In the genomic region with DNA sequence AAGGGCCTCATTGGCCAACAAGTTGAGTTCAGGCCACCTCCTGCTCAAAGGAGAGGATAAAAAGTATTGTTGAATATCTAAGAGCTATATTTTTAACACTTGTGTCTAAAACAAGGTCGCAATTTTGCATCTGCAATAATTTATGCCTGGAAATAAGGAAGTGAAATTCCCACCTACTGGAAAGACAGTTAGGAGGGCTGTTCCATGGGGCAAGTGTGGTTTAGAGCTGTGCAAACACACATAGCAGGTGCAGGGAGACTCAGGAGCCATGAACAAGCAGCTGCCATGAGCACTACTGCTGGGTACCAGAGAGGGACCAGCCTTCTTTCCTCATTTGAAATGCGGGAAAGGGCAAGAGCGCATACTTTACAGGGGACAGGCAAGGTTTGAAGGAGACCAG, we compare ENCODE assay signal across 16 cellular contexts. TPM values are rescaled to one million over a fixed set of nuclear protein-coding genes. Genes with fewer than 3 reads are reported as not detected.
DNase-seq lines count a peak whose midpoint lies in the region; ATAC-seq and TF ChIP-seq lines count a peak whose summit lies in the region.
"Had no signal": no experiment of that assay in that cellular context is flagged by ENCODE, and none has a peak within 500 bp of the region (broad histone marks: within the 10 kb centered on the region; RNA-seq: fewer than 3 reads in every experiment).

No MANE protein-coding gene starts in this region.

- no peaks in the 10 kb centered on the region for H4K20me1 ChIP-seq in BLaER1 treated with 17β-estradiol and CSF1 and Interleukin-3, amounts not matched to agents 10 nM and 100 nM
- H4K20me1 ChIP-seq in DND-41 (ENCODE audit: insufficient read depth, low read length) (no peaks in the 10 kb centered on the region), neural progenitor cell (ENCODE audit: low read depth) (no peaks in the 10 kb centered on the region)

- peak overlapping the region in 8 of 11 experiments; percentile 68 to 83 (median 80); a peak in 16 of 22 replicates for H3K27ac ChIP-seq in BLaER1 treated with 17β-estradiol and CSF1 and Interleukin-3, amounts not matched to agents 10 nM and 100 nM
- H3K27ac ChIP-seq in DND-41 (ENCODE audit: low read length) (peak overlapping the region; percentile 92), Peyer's patch (peak overlapping the region; percentile 14 to 81 (median 42)), neural progenitor cell (no peak overlapping the region)
- H3K27ac ChIP-seq: adrenal gland had no signal

- no peaks in the 10 kb centered on the region for H3F3A ChIP-seq in neural progenitor cell (ENCODE audit: low read depth)

- DNase-seq in DND-41 (no peak), Peyer's patch (no peak), neural progenitor cell (ENCODE audit: low spot score) (no peak)
- DNase-seq in effector memory CD8-positive, alpha-beta T cell = no peak
- DNase-seq: activated CD8-positive, alpha-beta memory T cell treated with anti-CD3 and anti-CD28 coated beads for 24 hours; adrenal gland; HCEC 1CT; heart left ventricle; kidney glomerular epithelial cell; NCI-H2171 treated with DMSO at 0.1 percent for 48 hours; T1000 had no signal

- no peak for ATAC-seq in DND-41 (ENCODE audit: insufficient read depth, low read depth)
- no peak for ATAC-seq in effector memory CD8-positive, alpha-beta T cell (replicated peaks)
- no peak for ATAC-seq in HG02852 (IDR thresholded peaks at IDR 0.05; ENCODE audit: unreplicated experiment)
- ATAC-seq in HG03571 (IDR thresholded peaks at IDR 0.05; ENCODE audit: unreplicated experiment) = no peak
- ATAC-seq: heart left ventricle had no signal

- peak overlapping the region; percentile 44 to 89 for H3K4me3 Mint-ChIP-seq in effector memory CD8-positive, alpha-beta T cell
- H3K4me3 Mint-ChIP-seq in neural progenitor cell = no peak overlapping the region
- H3K4me3 Mint-ChIP-seq: CD14-positive monocyte had no signal

- TF ChIP-seq CTCF in DND-41 (IDR thresholded peaks at IDR 0.05; ENCODE audit: borderline replicate concordance, extremely low read depth, low read length, poor library complexity, severe bottlenecking) = no peak
- TF ChIP-seq CTCF in Peyer's patch (IDR thresholded peaks at IDR 0.05) = no peak
- no peak for TF ChIP-seq CTCF in neural progenitor cell (IDR thresholded peaks at IDR 0.05)

- peaks cover 78 to 100% (median 96%) of the 10 kb centered on the region in 10 experiments for H3K4me1 ChIP-seq in BLaER1 treated with 17β-estradiol and CSF1 and Interleukin-3, amounts not matched to agents 10 nM and 100 nM
- H3K4me1 ChIP-seq in DND-41 (ENCODE audit: insufficient read depth, low read length) (peaks cover 79% of the 10 kb centered on the region), Peyer's patch (peaks cover 0 to 39% (median 19%) of the 10 kb centered on the region in 4 donors), neural progenitor cell (no peaks in the 10 kb centered on the region)
- H3K4me1 ChIP-seq: adrenal gland had no signal

- peaks cover 67 to 75% of the 10 kb centered on the region in 2 donors for H3K4me1 Mint-ChIP-seq in effector memory CD8-positive, alpha-beta T cell (ENCODE audit: low read depth in 2 of 2)
- H3K4me1 Mint-ChIP-seq in neural progenitor cell = no peaks in the 10 kb centered on the region

- no peaks in the 10 kb centered on the region for H3K27me3 Mint-ChIP-seq in effector memory CD8-positive, alpha-beta T cell
- peaks cover 5% of the 10 kb centered on the region for H3K27me3 Mint-ChIP-seq in neural progenitor cell (ENCODE audit: insufficient read depth, low read depth)

- H3K4me3 ChIP-seq in BLaER1 treated with 17β-estradiol and CSF1 and Interleukin-3, amounts not matched to agents 10 nM and 100 nM = no peak overlapping the region; a peak in 1 of 20 replicates
- H3K4me3 ChIP-seq in DND-41 (ENCODE audit: low read depth in 1 of 2, low read length in 2 of 2) (no peak overlapping the region; a peak in 1 of 4 replicates), Peyer's patch (no peak overlapping the region), neural progenitor cell (no peak overlapping the region)
- H3K4me3 ChIP-seq: adrenal gland, heart left ventricle had no signal

- H3K36me3 Mint-ChIP-seq in effector memory CD8-positive, alpha-beta T cell (ENCODE audit: insufficient read depth) = peaks cover 11% of the 10 kb centered on the region
- H3K36me3 Mint-ChIP-seq in neural progenitor cell = no peaks in the 10 kb centered on the region

- H2AFZ ChIP-seq in DND-41 (ENCODE audit: low read depth, low read length) = peak overlapping the region; percentile 56
- no peak overlapping the region for H2AFZ ChIP-seq in neural progenitor cell (replicated peaks)

- H3K4me2 ChIP-seq in BLaER1 treated with 17β-estradiol and CSF1 and Interleukin-3, amounts not matched to agents 10 nM and 100 nM = peak overlapping the region; percentile 79 to 99 (median 96)
- H3K4me2 ChIP-seq in DND-41 (ENCODE audit: insufficient read depth, low read length) (peak overlapping the region; percentile 66), neural progenitor cell (no peak overlapping the region)

- no peaks in the 10 kb centered on the region for H3K9me3 Mint-ChIP-seq in effector memory CD8-positive, alpha-beta T cell
- H3K9me3 Mint-ChIP-seq in neural progenitor cell = no peaks in the 10 kb centered on the region
- H3K9me3 Mint-ChIP-seq: CD14-positive monocyte had no signal

- peak overlapping the region; percentile 57 to 78 for H3K27ac Mint-ChIP-seq in effector memory CD8-positive, alpha-beta T cell
- H3K27ac Mint-ChIP-seq in neural progenitor cell = no peak overlapping the region

- TF ChIP-seq POLR2A in Peyer's patch (IDR thresholded peaks at IDR 0.05) = no peak

- H3K79me2 ChIP-seq in DND-41 (ENCODE audit: insufficient read depth, low read length) (no peaks in the 10 kb centered on the region), neural progenitor cell (ENCODE audit: low read depth) (no peaks in the 10 kb centered on the region)

- peak overlapping the region in 3 of 11 experiments; percentile 59 to 73 (median 67); a peak in 4 of 22 replicates for H3K9ac ChIP-seq in BLaER1 treated with 17β-estradiol and CSF1 and Interleukin-3, amounts not matched to agents 10 nM and 100 nM
- H3K9ac ChIP-seq in DND-41 (ENCODE audit: low read depth, low read length) = peak overlapping the region; percentile 60
- H3K9ac ChIP-seq in neural progenitor cell = no peak overlapping the region

- no peaks in the 10 kb centered on the region for H3K27me3 ChIP-seq in BLaER1 treated with 17β-estradiol and CSF1 and Interleukin-3, amounts not matched to agents 10 nM and 100 nM
- no peaks in the 10 kb centered on the region for H3K27me3 ChIP-seq in DND-41 (ENCODE audit: insufficient read depth, low read length, poor library complexity)
- H3K27me3 ChIP-seq in Peyer's patch = no peaks in the 10 kb centered on the region
- H3K27me3 ChIP-seq in neural progenitor cell = no peaks in the 10 kb centered on the region
- H3K27me3 ChIP-seq: adrenal gland had no signal

- no peaks in the 10 kb centered on the region for H3K36me3 ChIP-seq in BLaER1 treated with 17β-estradiol and CSF1 and Interleukin-3, amounts not matched to agents 10 nM and 100 nM
- no peaks in the 10 kb centered on the region for H3K36me3 ChIP-seq in DND-41 (ENCODE audit: insufficient read depth, low read length)
- H3K36me3 ChIP-seq in Peyer's patch = no peaks in the 10 kb centered on the region
- no peaks in the 10 kb centered on the region for H3K36me3 ChIP-seq in neural progenitor cell
- H3K36me3 ChIP-seq: adrenal gland, heart left ventricle had no signal

- H3K9me3 ChIP-seq in BLaER1 treated with 17β-estradiol and CSF1 and Interleukin-3, amounts not matched to agents 10 nM and 100 nM (replicated peaks in 1 of 11) = peaks cover 0 to 10% (median 8%) of the 10 kb centered on the region in 11 experiments; a peak in 14 of 22 replicates
- H3K9me3 ChIP-seq in DND-41 (ENCODE audit: insufficient read depth, low read length, severe bottlenecking) (peaks cover 4% of the 10 kb centered on the region), Peyer's patch (no peaks in the 10 kb centered on the region), neural progenitor cell (ENCODE audit: low read depth) (no peaks in the 10 kb centered on the region)
- H3K9me3 ChIP-seq: adrenal gland, heart left ventricle had no signal

RNA-seq across cellular contexts. Expression of gene IKZF1, which starts 35.5 kb away (rescaled TPM):
- total RNA-seq in Peyer's patch (100 to 1,000 TPM in 1 of 4 donors, 10 to 100 TPM in 3; 25.3 to 108 (median 31.7) TPM), neural progenitor cell (ENCODE audit: low replicate concordance) (0.11 and 0.19 TPM in 2 replicates)
- total RNA-seq: MCF 10A had no signal

Comparison
In these comparisons a context has a peak if more than half of its experiments do, and no peak if none do; other contexts are left out.
1. RNA of gene IKZF1, which starts 35.5 kb away (total RNA-seq): 25.3 to 108 TPM in Peyer's patch; 0.11 to 0.19 TPM in neural progenitor cell; every median in the first group is over 10 times any median in the second.